Comparison of ENCODE assay signal across 19 cellular contexts in genomic region chr2:62302763-62303435, GRCh38.
A peak's percentile ranks its signal among the peaks of the same experiment; 100 is the strongest.
DNase-seq lines count a peak whose midpoint lies in the region; ATAC-seq, FAIRE-seq and TF ChIP-seq lines count a peak whose summit lies in the region.
"Had no signal": no experiment of that assay in that cellular context is flagged by ENCODE, and none has a peak within 500 bp of the region (broad histone marks: within the 10 kb centered on the region; RNA-seq: fewer than 3 reads in every experiment).

No MANE protein-coding gene starts in this region.

- no peak overlapping the region for H4K5ac ChIP-seq in H1 (ENCODE audit: insufficient read length, low read depth, low read length)

- peaks cover 14% of the 10 kb centered on the region for H3K27me3 Mint-ChIP-seq in activated naive CD4-positive, alpha-beta T cell treated with anti-CD3 and anti-CD28 coated beads, Interleukin-2, amount 10 ng/mL, durations not matched to agents 7 days and 5 days
- H3K27me3 Mint-ChIP-seq in T-cell = no peaks in the 10 kb centered on the region

- peak overlapping the region; percentile 53; the same call in 1 of the 2 replicates for H2BK12ac ChIP-seq in H1 (ENCODE audit: low read depth, low read length)

- no peak overlapping the region for H3K4ac ChIP-seq in H1 (replicated peaks; ENCODE audit: insufficient read length, low read depth, low read length)

- no peak overlapping the region for H3K23ac ChIP-seq in H1 (ENCODE audit: insufficient read length)

- H2BK5ac ChIP-seq in H1 (ENCODE audit: low read depth, low read length) = no peak overlapping the region; the same call in 1 of the 2 replicates

- no peak for TF ChIP-seq EP300 in H1 (IDR thresholded peaks at IDR 0.05; ENCODE audit: borderline replicate concordance in 1 of 2, low read depth in 2 of 2, low read length in 2 of 2)

- H4K20me1 ChIP-seq in H1 (replicated peaks in 1 of 2; ENCODE audit: control insufficient read depth in 1 of 2, insufficient read depth in 2 of 2, low read length in 2 of 2) = no peaks in the 10 kb centered on the region

- no peak overlapping the region for H3K56ac ChIP-seq in H1 (replicated peaks; ENCODE audit: insufficient read length, low read depth, low read length)

- no peak for DNase-seq in activated naive CD4-positive, alpha-beta T cell treated with anti-CD3 and anti-CD28 coated beads, Interleukin-2, amount 10 ng/mL, durations not matched to agents 7 days and 5 days
- DNase-seq in activated naive CD4-positive, alpha-beta T cell treated with Interleukin-2 at 50 U/mL for 16 hours = no peak
- DNase-seq in T-cell (no peak), H1 (ENCODE audit: low read depth in 1 of 2, low spot score in 2 of 2) (no peak), NCI-H748 (lab: John Stamatoyannopoulos, UW; ENCODE audit: unreplicated experiment) (no peak), NCI-H2029 treated with DMSO at 0.1 percent for 48 hours (lab: John Stamatoyannopoulos, UW) (no peak), RWPE1 (ENCODE audit: low spot score) (no peak)
- DNase-seq: Calu3, caudate nucleus, HCEC 1CT, KBM-7, left colon, NCI-H1092 treated with DMSO at 0.1 percent for 48 hours, NCI-H2081 treated with DMSO at 0.1 percent for 48 hours, NCI-H510A, Right ventricle myocardium superior, trophoblast cell had no signal

- no peak overlapping the region for H2BK120ac ChIP-seq in H1 (replicated peaks; ENCODE audit: low read depth, low read length)

- peak overlapping the region; percentile 8; the same call in 1 of the 2 replicates for H2BK20ac ChIP-seq in H1 (ENCODE audit: low read length)

- ATAC-seq in T-cell (replicated peaks in 1 of 4) = no peak
- ATAC-seq in HG03457 (IDR thresholded peaks at IDR 0.05; ENCODE audit: unreplicated experiment) = no peak
- ATAC-seq: esophagus mucosa, left colon had no signal

- CTCF ChIA-PET in activated naive CD4-positive, alpha-beta T cell treated with anti-CD3 and anti-CD28 coated beads, Interleukin-2, amount 10 ng/mL, durations not matched to agents 7 days and 5 days (lab: Charles Lee) = interaction anchor here (0.8 to 1.5 kb wide), 3 partner anchors 11 to 310 kb away, joined by 3 read pairs; no protein-coding TSS in a partner anchor
- CTCF ChIA-PET in T-cell (lab: Charles Lee) = interaction anchor here in 1 of 2 donors (0.5 kb wide), 1 partner anchor 645 kb away, joined by 5 read pairs; no protein-coding TSS in a partner anchor
- CTCF ChIA-PET in H1 (lab: Charles Lee; ENCODE audit: partially characterized antibody) = interaction anchor here (0.6 to 3.9 kb wide), 13 partner anchors 7 to 308 kb away, joined by 3 to 25 read pairs (median 3); no protein-coding TSS in a partner anchor
- CTCF ChIA-PET in RWPE1 (lab: Yijun Ruan, JAX) = interaction anchor here (0.6 kb wide), 1 partner anchor 70 kb away, joined by 7 read pairs; no protein-coding TSS in a partner anchor

- H3K36me3 Mint-ChIP-seq in activated naive CD4-positive, alpha-beta T cell treated with anti-CD3 and anti-CD28 coated beads, Interleukin-2, amount 10 ng/mL, durations not matched to agents 7 days and 5 days = peaks cover 2% of the 10 kb centered on the region
- H3K36me3 Mint-ChIP-seq in T-cell = no peaks in the 10 kb centered on the region

- peaks cover 58% of the 10 kb centered on the region for H3K4me1 Mint-ChIP-seq in activated naive CD4-positive, alpha-beta T cell treated with anti-CD3 and anti-CD28 coated beads, Interleukin-2, amount 10 ng/mL, durations not matched to agents 7 days and 5 days
- H3K4me1 Mint-ChIP-seq in T-cell = peaks cover 64 to 69% (median 65%) of the 10 kb centered on the region in 3 donors

- POLR2A ChIA-PET in T-cell (lab: Charles Lee) (no interaction called here), H1 (lab: Charles Lee; ENCODE audit: partially characterized antibody) (no interaction called here), RWPE1 (lab: Yijun Ruan, JAX; ENCODE audit: low non-redundant PET) (no interaction called here)

- H3K27ac ChIP-seq in H1 (ENCODE audit: low read depth, low read length) (no peak overlapping the region), RWPE1 (no peak overlapping the region)

- no peaks in the 10 kb centered on the region for H3K79me1 ChIP-seq in H1 (ENCODE audit: low read depth, low read length)

- 97% methylated on average over 4 of the region's 4 CpGs; no CpG with 5 or more reads in 1 of the 2 experiments for WGBS in H1 (ENCODE audit: extremely low coverage in 1 of 2, insufficient coverage in 1 of 2, insufficient read length in 1 of 2, insufficient replicate concordance in 2 of 2, low coverage in 1 of 2, low lambda C conversion rate in 2 of 2, missing lambda C conversion rate in 1 of 2), 2 experiments

- H3K4me3 ChIP-seq in H1 (ENCODE audit: extremely low read depth in 1 of 4, insufficient read depth in 2 of 4, low read depth in 3 of 4, low read length in 4 of 4) = no peak overlapping the region

- TF ChIP-seq CTCF in H1 (IDR thresholded peaks at IDR 0.05; ENCODE audit: control extremely low read depth in 1 of 3, insufficient read depth in 1 of 3, low read depth in 1 of 3, low read length in 3 of 3) (no peak), RWPE1 (conservative IDR thresholded peaks at IDR 0.05; ENCODE audit: low read depth) (no peak)

- peaks cover 5 to 21% (median 13%) of the 10 kb centered on the region in 4 experiments for H3K4me1 ChIP-seq in H1 (replicated peaks in 1 of 4; ENCODE audit: control insufficient read depth in 3 of 4, insufficient read depth in 4 of 4, low read length in 3 of 4)

- no peak overlapping the region for H2AK5ac ChIP-seq in H1 (ENCODE audit: low read depth, low read length)

- H3K23me2 ChIP-seq in H1 (ENCODE audit: low read depth, low read length) = no peaks in the 10 kb centered on the region

- no peak overlapping the region for H3K9ac ChIP-seq in H1 (replicated peaks in 1 of 4; ENCODE audit: extremely low read depth in 1 of 4, low read depth in 3 of 4, low read length in 3 of 4)

- no peak for TF ChIP-seq RAD21 in H1 (IDR thresholded peaks at IDR 0.05 in 1 of 2, conservative IDR thresholded peaks at IDR 0.05 in 1 of 2; ENCODE audit: low read depth in 2 of 2, low read length in 2 of 2)

- H3K4me3 Mint-ChIP-seq in activated naive CD4-positive, alpha-beta T cell treated with anti-CD3 and anti-CD28 coated beads, Interleukin-2, amount 10 ng/mL, durations not matched to agents 7 days and 5 days = no peak overlapping the region
- peak overlapping the region in 1 of 3 donors; percentile 59 for H3K4me3 Mint-ChIP-seq in T-cell

- no peaks in the 10 kb centered on the region for H3K9me3 ChIP-seq in H1 (ENCODE audit: insufficient read depth in 2 of 2, low read depth in 1 of 2, low read length in 1 of 2)

- TF ChIP-seq POLR2A in H1 (IDR thresholded peaks at IDR 0.05; ENCODE audit: control extremely low read depth in 1 of 2, low read depth in 2 of 2, low read length in 2 of 2) = no peak

- H4K8ac ChIP-seq in H1 (ENCODE audit: extremely low read depth, insufficient read depth, low read length) = no peak overlapping the region

- no peak overlapping the region for H3K18ac ChIP-seq in H1 (ENCODE audit: extremely low read depth, low read length)

- no peak for FAIRE-seq in H1 (lab: Jason Lieb, UNC)

- H3K79me2 ChIP-seq in H1 (ENCODE audit: control insufficient read depth in 1 of 2, insufficient read depth in 2 of 2, low read length in 2 of 2) = no peaks in the 10 kb centered on the region

- H4K91ac ChIP-seq in H1 (replicated peaks; ENCODE audit: insufficient read length, low read length) = no peak overlapping the region

- no peaks in the 10 kb centered on the region for H3K9me3 Mint-ChIP-seq in activated naive CD4-positive, alpha-beta T cell treated with anti-CD3 and anti-CD28 coated beads, Interleukin-2, amount 10 ng/mL, durations not matched to agents 7 days and 5 days
- no peaks in the 10 kb centered on the region for H3K9me3 Mint-ChIP-seq in T-cell

- no peaks in the 10 kb centered on the region for H3K36me3 ChIP-seq in H1 (ENCODE audit: control insufficient read depth in 2 of 4, insufficient read depth in 4 of 4, low read length in 3 of 4)

- no peak overlapping the region for H3K4me2 ChIP-seq in H1 (ENCODE audit: insufficient read depth in 1 of 2, low read depth in 2 of 2, low read length in 2 of 2)

- no peak overlapping the region for H2AFZ ChIP-seq in H1 (ENCODE audit: low read length)

- peak overlapping the region; percentile 90; the same call in 1 of the 2 replicates for H2BK15ac ChIP-seq in H1 (ENCODE audit: low read length)

- H3K27ac Mint-ChIP-seq in activated naive CD4-positive, alpha-beta T cell treated with anti-CD3 and anti-CD28 coated beads, Interleukin-2, amount 10 ng/mL, durations not matched to agents 7 days and 5 days = peak overlapping the region; percentile 9
- peak overlapping the region; percentile 86 to 94 for H3K27ac Mint-ChIP-seq in T-cell

- no peak overlapping the region for H3K14ac ChIP-seq in H1 (ENCODE audit: insufficient read length)

- no peaks in the 10 kb centered on the region for H3K27me3 ChIP-seq in H1 (replicated peaks in 1 of 4; ENCODE audit: control insufficient read depth in 3 of 4, extremely low read depth in 1 of 4, insufficient read depth in 3 of 4, low read length in 3 of 4)

TF ChIP-seq in H1, 55 proteins besides CTCF, POLR2A, EP300 and RAD21 (continues in another document):
- no peak for TF ChIP-seq CTBP2 (IDR thresholded peaks at IDR 0.05; ENCODE audit: borderline replicate concordance, insufficient read depth, insufficient read length, low read length)
